Comparison of ENCODE assay signal across 22 cellular contexts in genomic region chr4:109699553-109700225, GRCh38. TPM values are rescaled to one million over a fixed set of nuclear protein-coding genes. Genes with fewer than 3 reads are reported as not detected.
DNase-seq lines count a peak whose midpoint lies in the region; ATAC-seq and TF ChIP-seq lines count a peak whose summit lies in the region.
"Had no signal": no experiment of that assay in that cellular context is flagged by ENCODE, and none has a peak within 500 bp of the region (broad histone marks: within the 10 kb centered on the region; RNA-seq: fewer than 3 reads in every experiment).

No MANE protein-coding gene starts in this region.

- no peak overlapping the region for H3K27ac Mint-ChIP-seq in MCF 10A (ENCODE audit: low read depth, unreplicated experiment)
- peak overlapping the region; percentile 17 for H3K27ac Mint-ChIP-seq in activated naive CD8-positive, alpha-beta T cell treated with anti-CD3 and anti-CD28 coated beads for 36 hours
- H3K27ac Mint-ChIP-seq: dendritic cell treated with granulocyte-macrophage colony-stimulating factor and Interleukin-4, amounts not matched to agents 40 ng/mL and 50 ng/mL, for 4 days; HFFc6 had no signal

- H3K4me1 ChIP-seq in mammary epithelial cell (ENCODE audit: insufficient read depth, low read length) = peaks cover 14% of the 10 kb centered on the region
- peaks cover 18% of the 10 kb centered on the region for H3K4me1 ChIP-seq in OCI-LY7 (ENCODE audit: insufficient read depth, low read length, poor library complexity, severe bottlenecking)

- H3K4me3 ChIP-seq in mammary epithelial cell (replicated peaks in 1 of 3; ENCODE audit: insufficient read depth in 1 of 3, low read depth in 2 of 3, low read length in 3 of 3) (no peak overlapping the region), OCI-LY7 (ENCODE audit: low read depth, low read length, poor library complexity, severe bottlenecking) (no peak overlapping the region)
- H3K4me3 ChIP-seq: gastrocnemius medialis, vagina had no signal

- no peaks in the 10 kb centered on the region for H3K9me2 ChIP-seq in OCI-LY7 (ENCODE audit: insufficient read depth, low read length)

- H3K4me1 Mint-ChIP-seq in MCF 10A (ENCODE audit: insufficient read depth, unreplicated experiment) = peaks cover 28% of the 10 kb centered on the region
- peaks cover 29% of the 10 kb centered on the region for H3K4me1 Mint-ChIP-seq in activated naive CD8-positive, alpha-beta T cell treated with anti-CD3 and anti-CD28 coated beads for 36 hours

- no peaks in the 10 kb centered on the region for H3K27me3 Mint-ChIP-seq in MCF 10A (ENCODE audit: insufficient read depth, unreplicated experiment)
- no peaks in the 10 kb centered on the region for H3K27me3 Mint-ChIP-seq in activated naive CD8-positive, alpha-beta T cell treated with anti-CD3 and anti-CD28 coated beads for 36 hours

- H3K27ac ChIP-seq in mammary epithelial cell (ENCODE audit: insufficient read depth, low read depth, low read length) (no peak overlapping the region), OCI-LY7 (ENCODE audit: low read depth, low read length, poor library complexity, severe bottlenecking) (no peak overlapping the region)
- H3K27ac ChIP-seq: gastrocnemius medialis, vagina had no signal

- peaks cover 29% of the 10 kb centered on the region for H3K79me2 ChIP-seq in mammary epithelial cell (ENCODE audit: insufficient read depth, low read length)
- H3K79me2 ChIP-seq in OCI-LY7 (ENCODE audit: insufficient read depth, low read depth, low read length) = no peaks in the 10 kb centered on the region

- DNase-seq in MCF 10A (ENCODE audit: unreplicated experiment) (peak; percentile 6), mammary epithelial cell (no peak), left colon (peak; percentile 63 to 68), DMS 273 treated with DMSO at 0.1 percent for 48 hours (lab: John Stamatoyannopoulos, UW) (no peak), OCI-LY7 (ENCODE audit: low spot score) (no peak), NCI-H1105 (lab: John Stamatoyannopoulos, UW) (no peak)
- no peak for DNase-seq in activated naive CD8-positive, alpha-beta T cell treated with anti-CD3 and anti-CD28 coated beads for 36 hours
- no peak for DNase-seq in activated CD4-positive, alpha-beta T cell treated with anti-CD3 and anti-CD28 coated beads for 48 hours
- DNase-seq: ACHN; activated CD4-positive, alpha-beta T cell treated with anti-CD3 and anti-CD28 coated beads, Interleukin-2, amount 50 U/mL, for 1 hour; activated CD8-positive, alpha-beta memory T cell treated with anti-CD3 and anti-CD28 coated beads, Interleukin-2, amount 50 U/mL, for 48 hours; activated naive CD4-positive, alpha-beta T cell treated with Interleukin-2 at 50 U/mL for 16 hours; gastrocnemius medialis; HFFc6; NCI-H187 treated with DMSO at 0.1 percent for 48 hours; nucleus accumbens; retina; SHP77; stimulated activated CD4-positive, alpha-beta T cell treated with anti-CD3 and anti-CD28 coated beads, Interleukin-12 subunit alpha, Interleukin-12 subunit beta, amount 100 ng/mL, for 4 hours; T-helper 1 cell had no signal

- no TSS peak for BruUV-seq in MCF 10A (replicated peaks; lab: Mats Ljungman, UMichigan)
- BruUV-seq in mammary epithelial cell (replicated peaks; lab: Mats Ljungman, UMichigan) = no TSS peak
- no TSS peak for BruUV-seq in OCI-LY7 (replicated peaks; lab: Mats Ljungman, UMichigan)

- TF ChIP-seq CTCF in MCF 10A (IDR thresholded peaks at IDR 0.05; ENCODE audit: unreplicated experiment) = no peak
- TF ChIP-seq CTCF in mammary epithelial cell (conservative IDR thresholded peaks at IDR 0.05 in 1 of 2, IDR thresholded peaks at IDR 0.05 in 1 of 2; ENCODE audit: extremely low read depth in 1 of 2, insufficient read depth in 1 of 2, low read depth in 1 of 2, low read length in 2 of 2) = no peak
- TF ChIP-seq CTCF in OCI-LY7 (conservative IDR thresholded peaks at IDR 0.05; ENCODE audit: low read length) = no peak

- dilution Hi-C loops in mammary epithelial cell (cut with HindIII; ENCODE audit: low sequenced_read_pairs) = no loop called here

- H3K36me3 ChIP-seq in mammary epithelial cell (ENCODE audit: insufficient read depth, low read length) (no peaks in the 10 kb centered on the region), OCI-LY7 (ENCODE audit: insufficient read depth, low read length) (no peaks in the 10 kb centered on the region)
- H3K36me3 ChIP-seq: gastrocnemius medialis had no signal

- POLR2A ChIA-PET in MCF 10A (lab: Yijun Ruan, JAX) (interaction anchor here (0.7 kb wide), 1 partner anchor 1763 kb away, joined by 3 read pairs; no protein-coding TSS in a partner anchor), OCI-LY7 (lab: Charles Lee) (interaction anchor here (0.7 to 1.9 kb wide), 2 partner anchors 29 to 403 kb away, joined by 3 to 4 read pairs; no protein-coding TSS in a partner anchor)

- CTCF ChIA-PET in MCF 10A (lab: Yijun Ruan, JAX) = interaction anchor here (0.6 to 3.6 kb wide), 9 partner anchors 11 to 282 kb away, joined by 3 to 19 read pairs (median 4); no protein-coding TSS in a partner anchor
- CTCF ChIA-PET in mammary epithelial cell (lab: Charles Lee; ENCODE audit: low non-redundant PET) = no interaction called here
- CTCF ChIA-PET in OCI-LY7 (lab: Charles Lee; ENCODE audit: unreplicated experiment) = no interaction called here

- in situ Hi-C loops in mammary epithelial cell (cut with MboI; ENCODE audit: low sequenced_read_pairs in 2 of 2) = loop anchor here (25.0 kb wide), 2 partner anchors 262 to 263 kb away; partner anchors contain the start of gene SEC24B (in 1 of the 2)

- 83% methylated on average over 8 of the region's 8 CpGs for WGBS in mammary epithelial cell (ENCODE audit: low coverage, missing lambda C conversion rate)

- H2AFZ ChIP-seq in mammary epithelial cell (ENCODE audit: low read depth, low read length) = no peak overlapping the region
- no peak overlapping the region for H2AFZ ChIP-seq in OCI-LY7 (ENCODE audit: low read length)

- no peaks in the 10 kb centered on the region for H3K27me3 ChIP-seq in mammary epithelial cell (ENCODE audit: insufficient read depth, low read length)
- H3K27me3 ChIP-seq: gastrocnemius medialis, vagina had no signal

- H4K20me1 ChIP-seq in mammary epithelial cell (ENCODE audit: insufficient read depth, low read length) = no peaks in the 10 kb centered on the region
- no peaks in the 10 kb centered on the region for H4K20me1 ChIP-seq in OCI-LY7 (ENCODE audit: insufficient read depth, low read length)

- H3K9me3 ChIP-seq in mammary epithelial cell (replicated peaks; ENCODE audit: insufficient read depth, low read length) (no peaks in the 10 kb centered on the region), OCI-LY7 (ENCODE audit: low read length) (no peaks in the 10 kb centered on the region)
- H3K9me3 ChIP-seq: gastrocnemius medialis, vagina had no signal

- H3K9me3 Mint-ChIP-seq in MCF 10A (ENCODE audit: unreplicated experiment) = no peaks in the 10 kb centered on the region
- no peaks in the 10 kb centered on the region for H3K9me3 Mint-ChIP-seq in activated naive CD8-positive, alpha-beta T cell treated with anti-CD3 and anti-CD28 coated beads for 36 hours
- H3K9me3 Mint-ChIP-seq: dendritic cell treated with granulocyte-macrophage colony-stimulating factor and Interleukin-4, amounts not matched to agents 40 ng/mL and 50 ng/mL, for 4 days; HFFc6 had no signal

- H3K36me3 Mint-ChIP-seq in MCF 10A (ENCODE audit: insufficient read depth, unreplicated experiment) = peaks cover 34% of the 10 kb centered on the region
- H3K36me3 Mint-ChIP-seq in activated naive CD8-positive, alpha-beta T cell treated with anti-CD3 and anti-CD28 coated beads for 36 hours = peaks cover 19% of the 10 kb centered on the region

- no peak overlapping the region for H3K9ac ChIP-seq in mammary epithelial cell (ENCODE audit: insufficient read depth, low read length)

- H3K4me3 Mint-ChIP-seq in MCF 10A (ENCODE audit: unreplicated experiment) = no peak overlapping the region
- H3K4me3 Mint-ChIP-seq in activated naive CD8-positive, alpha-beta T cell treated with anti-CD3 and anti-CD28 coated beads for 36 hours = no peak overlapping the region
- H3K4me3 Mint-ChIP-seq: dendritic cell treated with granulocyte-macrophage colony-stimulating factor and Interleukin-4, amounts not matched to agents 40 ng/mL and 50 ng/mL, for 4 days; HFFc6 had no signal

- intact Hi-C loops in MCF 10A (cut with micrococcal nuclease) = no loop called here
- intact Hi-C loops in mammary epithelial cell (cut with micrococcal nuclease) = loop anchor here (5.0 kb wide), 1 partner anchor 118 kb away; the partner anchor contains the start of gene GAR1
- intact Hi-C loops in left colon (cut with DNase I, micrococcal nuclease) = loop anchor here in 1 of 2 donors (10.0 kb wide), 1 partner anchor 115 kb away; the partner anchor contains the start of gene GAR1
- intact Hi-C loops in OCI-LY7 (cut with micrococcal nuclease; ENCODE audit: unreplicated experiment) = loop anchor here (5.0 to 10.0 kb wide), 2 partner anchors 118 to 495 kb away; partner anchors contain the start of genes ELOVL6 and GAR1

- H3K4me2 ChIP-seq in mammary epithelial cell (ENCODE audit: insufficient read depth, low read depth, low read length) = no peak overlapping the region
- no peak overlapping the region for H3K4me2 ChIP-seq in OCI-LY7 (ENCODE audit: low read length)

- ATAC-seq in left colon = peak; percentile 51
- ATAC-seq: gastrocnemius medialis had no signal

RNA-seq across cellular contexts. Expression of gene CASP6, which starts 3.6 kb away (rescaled TPM):
- total RNA-seq in MCF 10A (2022) = 7.9 and 8.1 TPM in 2 replicates
- 10 to 100 TPM; 20.0 to 45.5 TPM for total RNA-seq in mammary epithelial cell
- 45.4 TPM for polyA plus RNA-seq in mammary epithelial cell
- 8.0 TPM for polyA minus RNA-seq in mammary epithelial cell
- 10 to 100 TPM; 22.2 to 23.5 TPM for total RNA-seq in activated naive CD8-positive, alpha-beta T cell treated with anti-CD3 and anti-CD28 coated beads for 36 hours
- total RNA-seq in left colon = 10 to 100 TPM; 73.6 to 78.8 TPM
- total RNA-seq in OCI-LY7 (2014; rRNA removed; shearing (Covaris generic)) = 8.1 and 10.1 TPM in 2 replicates
- total RNA-seq in OCI-LY7 (2022) = 9.1 and 9.2 TPM in 2 replicates

RNA-seq across cellular contexts. Expression of gene PLA2G12A, which starts 30.2 kb away (rescaled TPM):
- total RNA-seq in MCF 10A (2022) (52.4 and 58.0 TPM in 2 replicates), mammary epithelial cell (10 to 100 TPM; 38.9 to 59.0 TPM), left colon (10 to 100 TPM; 41.0 to 50.8 TPM), OCI-LY7 (2022) (31.4 and 35.9 TPM in 2 replicates)
- 38.7 TPM for polyA plus RNA-seq in mammary epithelial cell
- 29.4 TPM for polyA minus RNA-seq in mammary epithelial cell
- total RNA-seq in activated naive CD8-positive, alpha-beta T cell treated with anti-CD3 and anti-CD28 coated beads for 36 hours = 10 to 100 TPM; 24.0 to 31.2 TPM
- 9.0 and 18.1 TPM in 2 replicates for total RNA-seq in OCI-LY7 (2014; rRNA removed; shearing (Covaris generic))

Comparison
In these comparisons a context has a peak if more than half of its experiments do, and no peak if none do; other contexts are left out.
1. DNase-seq: peak in MCF 10A (single experiment) and left colon (2 of 2); none in mammary epithelial cell (single experiment), activated naive CD8-positive, alpha-beta T cell treated with anti-CD3 and anti-CD28 coated beads for 36 hours (single experiment), DMS 273 treated with DMSO at 0.1 percent for 48 hours (single experiment), OCI-LY7 (single experiment), activated CD4-positive, alpha-beta T cell treated with anti-CD3 and anti-CD28 coated beads for 48 hours (single experiment) and NCI-H1105 (single experiment).